7 cellular contexts compared by ENCODE assay signal in genomic region chr3:128488995-128489859, GRCh38. TPM values are rescaled to one million over a fixed set of nuclear protein-coding genes. Genes with fewer than 3 reads are reported as not detected.
DNase-seq lines count a peak whose midpoint lies in the region; ATAC-seq and TF ChIP-seq lines count a peak whose summit lies in the region.

No MANE protein-coding gene starts in this region.

- H3K4me3 ChIP-seq in GM06990 (replicated peaks; ENCODE audit: low read depth, low read length) (peak overlapping the region; percentile 14), psoas muscle (peak overlapping the region; percentile 73)

- peaks cover 66% of the 10 kb centered on the region for H3K27me3 Mint-ChIP-seq in activated T-helper 1 cell treated with anti-CD3 and anti-CD28 coated beads, Interleukin-12 subunit alpha, Interleukin-12 subunit beta, Interleukin-2, Interleukin-4 antibody, amounts not matched to agents 30 ng/mL and 10 ng/mL and 1 ng/mL, durations not matched to agents 14 hours and 24 hours and 36 hours (ENCODE audit: insufficient read depth)

- ATAC-seq in left cardiac atrium, result peak; percentile 7 to 19
- peak in 2 of 4 donors; percentile 20 to 29 for ATAC-seq in psoas muscle

- intact Hi-C loops in activated T-helper 1 cell treated with anti-CD3 and anti-CD28 coated beads, Interleukin-12 subunit alpha, Interleukin-12 subunit beta, Interleukin-2, Interleukin-4 antibody, amounts not matched to agents 30 ng/mL and 10 ng/mL and 1 ng/mL, durations not matched to agents 14 hours and 24 hours and 36 hours (cut with micrococcal nuclease), result no loop called here
- intact Hi-C loops in left cardiac atrium (cut with DNase I), result no loop called here
- intact Hi-C loops in psoas muscle (cut with DNase I), result no loop called here

- peaks cover 3% of the 10 kb centered on the region for H3K27me3 ChIP-seq in GM06990 (replicated peaks; ENCODE audit: control insufficient read depth, insufficient read depth, low read length)
- H3K27me3 ChIP-seq in psoas muscle (ENCODE audit: insufficient read depth in 3 of 3, low read length in 2 of 3), result peaks cover 0 to 100% (median 61%) of the 10 kb centered on the region in 3 donors

- H3K27ac ChIP-seq in psoas muscle, result peak overlapping the region; percentile 68

- no peaks in the 10 kb centered on the region for H3K9me3 Mint-ChIP-seq in activated T-helper 1 cell treated with anti-CD3 and anti-CD28 coated beads, Interleukin-12 subunit alpha, Interleukin-12 subunit beta, Interleukin-2, Interleukin-4 antibody, amounts not matched to agents 30 ng/mL and 10 ng/mL and 1 ng/mL, durations not matched to agents 14 hours and 24 hours and 36 hours

- WGBS in psoas muscle, 3 donors, result 0 to 1% (median 1%) methylated on average over 71 to 89 of the region's 89 CpGs

- TF ChIP-seq CTCF in GM06990 (IDR thresholded peaks at IDR 0.05; ENCODE audit: insufficient read depth, low read length, poor library complexity, severe bottlenecking), result no peak
- TF ChIP-seq CTCF in psoas muscle (IDR thresholded peaks at IDR 0.05), result no peak

- peaks cover 57% of the 10 kb centered on the region for H3K4me1 ChIP-seq in psoas muscle

- H3K9me3 ChIP-seq in psoas muscle, result no peaks in the 10 kb centered on the region

- H3K36me3 ChIP-seq in GM06990 (ENCODE audit: control insufficient read depth, insufficient read depth, low read length) (no peaks in the 10 kb centered on the region), psoas muscle (ENCODE audit: insufficient read depth in 1 of 2, low read depth in 1 of 2) (no peaks in the 10 kb centered on the region)

- peak overlapping the region; percentile 65 for H3K27ac Mint-ChIP-seq in activated T-helper 1 cell treated with anti-CD3 and anti-CD28 coated beads, Interleukin-12 subunit alpha, Interleukin-12 subunit beta, Interleukin-2, Interleukin-4 antibody, amounts not matched to agents 30 ng/mL and 10 ng/mL and 1 ng/mL, durations not matched to agents 14 hours and 24 hours and 36 hours

- H3K4me1 Mint-ChIP-seq in activated T-helper 1 cell treated with anti-CD3 and anti-CD28 coated beads, Interleukin-12 subunit alpha, Interleukin-12 subunit beta, Interleukin-2, Interleukin-4 antibody, amounts not matched to agents 30 ng/mL and 10 ng/mL and 1 ng/mL, durations not matched to agents 14 hours and 24 hours and 36 hours (ENCODE audit: low read depth), result peaks cover 13% of the 10 kb centered on the region

- H3K4me3 Mint-ChIP-seq in activated T-helper 1 cell treated with anti-CD3 and anti-CD28 coated beads, Interleukin-12 subunit alpha, Interleukin-12 subunit beta, Interleukin-2, Interleukin-4 antibody, amounts not matched to agents 30 ng/mL and 10 ng/mL and 1 ng/mL, durations not matched to agents 14 hours and 24 hours and 36 hours, result peak overlapping the region; percentile 77

- no peaks in the 10 kb centered on the region for H3K36me3 Mint-ChIP-seq in activated T-helper 1 cell treated with anti-CD3 and anti-CD28 coated beads, Interleukin-12 subunit alpha, Interleukin-12 subunit beta, Interleukin-2, Interleukin-4 antibody, amounts not matched to agents 30 ng/mL and 10 ng/mL and 1 ng/mL, durations not matched to agents 14 hours and 24 hours and 36 hours (ENCODE audit: low read depth)

- DNase-seq in GM06990 (ENCODE audit: extremely low read depth, insufficient read length), result no peak
- peak; percentile 24 for DNase-seq in NCI-H2029 treated with DMSO at 0.1 percent for 48 hours (lab: John Stamatoyannopoulos, UW)
- DNase-seq in activated T-helper 1 cell treated with anti-CD3 and anti-CD28 coated beads, Interleukin-12 subunit alpha, Interleukin-12 subunit beta, Interleukin-2, Interleukin-4 antibody, amounts not matched to agents 30 ng/mL and 10 ng/mL and 1 ng/mL, durations not matched to agents 14 hours and 24 hours and 36 hours (ENCODE audit: low spot score), result no peak
- peak; percentile 80 for DNase-seq in left cardiac atrium
- DNase-seq in psoas muscle, result peak in 1 of 2 donors; percentile 54
- no peak for DNase-seq in RKO (ENCODE audit: low spot score)
- DNase-seq in germinal center (ENCODE audit: low spot score), result no peak

RNA-seq across cellular contexts. Expression of gene GATA2, which starts 3.8 kb away (rescaled TPM):
- 0.18 and 0.22 TPM in 2 replicates for total RNA-seq in activated T-helper 1 cell treated with anti-CD3 and anti-CD28 coated beads, Interleukin-12 subunit alpha, Interleukin-12 subunit beta, Interleukin-2, Interleukin-4 antibody, amounts not matched to agents 30 ng/mL and 10 ng/mL and 1 ng/mL, durations not matched to agents 14 hours and 24 hours and 36 hours
- 10 to 100 TPM in 1 of 2 donors, 1 to 10 TPM in 1; 8.9 to 23.8 TPM for total RNA-seq in left cardiac atrium
- total RNA-seq in psoas muscle, result 1 to 10 TPM; 5.4 to 8.8 (median 7.1) TPM
- polyA plus RNA-seq in psoas muscle, result 1 to 10 TPM; 4.2 to 7.4 (median 6.5) TPM

RNA-seq across cellular contexts. Expression of gene DNAJB8, which starts 22.5 kb away (rescaled TPM):
- not detected in 2 replicates for total RNA-seq in activated T-helper 1 cell treated with anti-CD3 and anti-CD28 coated beads, Interleukin-12 subunit alpha, Interleukin-12 subunit beta, Interleukin-2, Interleukin-4 antibody, amounts not matched to agents 30 ng/mL and 10 ng/mL and 1 ng/mL, durations not matched to agents 14 hours and 24 hours and 36 hours
- total RNA-seq in left cardiac atrium (not detected), psoas muscle (not detected)
- polyA plus RNA-seq in psoas muscle, result not detected

Comparison
In these comparisons a context has a peak if more than half of its experiments do, and no peak if none do; other contexts are left out.
1. DNase-seq: peak in NCI-H2029 treated with DMSO at 0.1 percent for 48 hours (single experiment) and left cardiac atrium (single experiment); none in GM06990 (single experiment), activated T-helper 1 cell treated with anti-CD3 and anti-CD28 coated beads, Interleukin-12 subunit alpha, Interleukin-12 subunit beta, Interleukin-2, Interleukin-4 antibody, amounts not matched to agents 30 ng/mL and 10 ng/mL and 1 ng/mL, durations not matched to agents 14 hours and 24 hours and 36 hours (single experiment), RKO (single experiment) and germinal center (single experiment).